Comparison of ENCODE assay signal across 1 cellular context in genomic region chr21:36069713-36070573, GRCh38.
TF ChIP-seq lines count a peak whose summit lies in the region.

Gene CBR1, plus strand, starts transcription at chr21:36070024. Its CDS starts 92 bp downstream, at chr21:36070116.

TF ChIP-seq in HEK293, 187 proteins besides CTCF, POLR2A, EP300 and RAD21 (continued from another document and continues in another):
- TF ChIP-seq REST (tag by site-specific recombination; IDR thresholded peaks at IDR 0.05) (peak; percentile 19; the same call in 1 of the 2 replicates), ZNF155 (tag by site-specific recombination; IDR thresholded peaks at IDR 0.05) (no peak), ZSCAN30 (tag by site-specific recombination; IDR thresholded peaks at IDR 0.05) (no peak; the same call in 1 of the 2 replicates), ZBTB49 (tag by site-specific recombination; IDR thresholded peaks at IDR 0.05; ENCODE audit: low read depth) (no peak), ZBTB10 (tag by site-specific recombination; IDR thresholded peaks at IDR 0.05) (peak; percentile 82), SP7 (tag by site-specific recombination; IDR thresholded peaks at IDR 0.05) (peak; percentile 89), ZNF571 (tag by site-specific recombination; IDR thresholded peaks at IDR 0.05) (no peak), ZNF645 (tag by site-specific recombination; IDR thresholded peaks at IDR 0.05) (peak; percentile 49; the same call in 1 of the 2 replicates), ZNF112 (tag by site-specific recombination; IDR thresholded peaks at IDR 0.05) (no peak), ZNF202 (tag by site-specific recombination; IDR thresholded peaks at IDR 0.05; ENCODE audit: borderline replicate concordance) (no peak), ZNF248 (tag by site-specific recombination; IDR thresholded peaks at IDR 0.05) (no peak), ZNF791 (tag by site-specific recombination; IDR thresholded peaks at IDR 0.05) (no peak), ZNF555 (tag by site-specific recombination; conservative IDR thresholded peaks at IDR 0.05) (no peak), ZBTB7A (tag by site-specific recombination; IDR thresholded peaks at IDR 0.05; ENCODE audit: low read depth) (no peak), ZNF266 (tag by site-specific recombination; IDR thresholded peaks at IDR 0.05; ENCODE audit: low read depth) (no peak), ZNF580 (tag by site-specific recombination; IDR thresholded peaks at IDR 0.05) (no peak; the same call in 1 of the 2 replicates), ZNF621 (tag by site-specific recombination; IDR thresholded peaks at IDR 0.05) (no peak), ZNF132 (tag by site-specific recombination; IDR thresholded peaks at IDR 0.05; ENCODE audit: borderline replicate concordance) (no peak), ZNF660 (tag by site-specific recombination; IDR thresholded peaks at IDR 0.05) (0 out of 2 replicates have a peak, but pooled peaks have one; percentile 22), ZNF140 (tag by site-specific recombination; IDR thresholded peaks at IDR 0.05) (no peak), GLI4 (tag by site-specific recombination; IDR thresholded peaks at IDR 0.05) (peak; percentile 55; the same call in 1 of the 2 replicates), ZNF223 (tag by site-specific recombination; IDR thresholded peaks at IDR 0.05) (no peak), ZSCAN23 (tag by site-specific recombination; IDR thresholded peaks at IDR 0.05) (peak; percentile 72), BCL11A (tag by site-specific recombination; IDR thresholded peaks at IDR 0.05; ENCODE audit: low read depth) (no peak; the same call in 1 of the 2 replicates), ZNF18 (tag by site-specific recombination; IDR thresholded peaks at IDR 0.05) (peak; percentile 48; the same call in 1 of the 2 replicates), ZNF544 (tag by site-specific recombination; IDR thresholded peaks at IDR 0.05) (no peak), ZBTB1 (tag by site-specific recombination; IDR thresholded peaks at IDR 0.05) (0 out of 2 replicates have a peak, but pooled peaks have one; percentile 72), ZNF473 (tag by site-specific recombination; IDR thresholded peaks at IDR 0.05) (no peak), REPIN1 (tag by site-specific recombination; IDR thresholded peaks at IDR 0.05; ENCODE audit: low read depth) (peak; percentile 87; the same call in 1 of the 2 replicates), KLF17 (tag by site-specific recombination; IDR thresholded peaks at IDR 0.05) (peak; percentile 96), ZNF624 (tag by site-specific recombination; IDR thresholded peaks at IDR 0.05) (no peak), ZNF561 (tag by site-specific recombination; IDR thresholded peaks at IDR 0.05; ENCODE audit: borderline replicate concordance) (no peak; the same call in 1 of the 2 replicates), ZNF449 (tag by site-specific recombination; IDR thresholded peaks at IDR 0.05) (no peak), ZFHX2 (tag by site-specific recombination; conservative IDR thresholded peaks at IDR 0.05) (peak; percentile 92), ZNF433 (tag by site-specific recombination; IDR thresholded peaks at IDR 0.05; ENCODE audit: low read depth) (no peak), BCL6B (tag by site-specific recombination; IDR thresholded peaks at IDR 0.05) (no peak), ZNF221 (tag by site-specific recombination; IDR thresholded peaks at IDR 0.05; ENCODE audit: borderline replicate concordance) (no peak), ZNF19 (tag by site-specific recombination; IDR thresholded peaks at IDR 0.05; ENCODE audit: low read depth) (no peak), HOXC10 (CRISPR knock-in tag; IDR thresholded peaks at IDR 0.05) (no peak), ZIC2 (tag by site-specific recombination; IDR thresholded peaks at IDR 0.05) (peak; percentile 53; the same call in 1 of the 2 replicates), ZXDB (tag by site-specific recombination; IDR thresholded peaks at IDR 0.05) (peak; percentile 85), ZNF707 (tag by site-specific recombination; IDR thresholded peaks at IDR 0.05) (0 out of 2 replicates have a peak, but pooled peaks have one; percentile 27), ZNF391 (tag by site-specific recombination; IDR thresholded peaks at IDR 0.05; ENCODE audit: borderline replicate concordance, low read depth) (no peak), ZNF335 (tag by site-specific recombination; conservative IDR thresholded peaks at IDR 0.05) (peak; percentile 97), ZNF792 (tag by site-specific recombination; IDR thresholded peaks at IDR 0.05) (no peak), ZNF600 (tag by site-specific recombination; IDR thresholded peaks at IDR 0.05) (peak; percentile 97), ZNF302 (tag by site-specific recombination; IDR thresholded peaks at IDR 0.05; ENCODE audit: low read depth) (no peak), ZNF747 (tag by site-specific recombination; IDR thresholded peaks at IDR 0.05) (no peak), ZNF623 (tag by site-specific recombination; IDR thresholded peaks at IDR 0.05) (no peak), AEBP2 (tag by site-specific recombination; IDR thresholded peaks at IDR 0.05; ENCODE audit: borderline replicate concordance) (no peak), OSR2 (tag by site-specific recombination; IDR thresholded peaks at IDR 0.05) (no peak; the same call in 1 of the 2 replicates)
